ENCODE assay signal across 21 cellular contexts in genomic region chr12:4210158-4210557, GRCh38.
"Had no signal": no experiment of that assay in that cellular context is flagged by ENCODE, and none has a peak within 500 bp of the region (broad histone marks: within the 10 kb centered on the region; RNA-seq: fewer than 3 reads in every experiment).

No MANE protein-coding gene starts in this region.

- DNase-seq: colonic mucosa; dermis blood vessel endothelial cell; effector memory CD4-positive, alpha-beta T cell; foreskin keratinocyte; heart left ventricle; left colon; left ventricle myocardium superior; lower lobe of right lung; natural killer cell; psoas muscle; right cardiac atrium; sigmoid colon; spleen; stimulated activated naive B cell treated with anti-CD40 and anti-IgM and Interleukin-4, amounts not matched to agents 10 μg/mL and 1 μg/mL and 100 μg/mL, for 72 hours; upper lobe of left lung had no signal

- H3K4me3 ChIP-seq: colonic mucosa, esophagus muscularis mucosa, gastroesophageal sphincter, heart left ventricle, hepatocyte, lower lobe of right lung, psoas muscle, sigmoid colon, skin epidermis, spleen, thoracic aorta, tibial nerve, upper lobe of left lung had no signal

- H3K27ac ChIP-seq: colonic mucosa, esophagus muscularis mucosa, foreskin keratinocyte, gastroesophageal sphincter, heart left ventricle, hepatocyte, lower lobe of right lung, psoas muscle, sigmoid colon, skin epidermis, thoracic aorta, tibial nerve, upper lobe of left lung had no signal

- ATAC-seq: foreskin keratinocyte; gastroesophageal sphincter; heart left ventricle; left colon; left ventricle myocardium superior; lower lobe of right lung; natural killer cell; psoas muscle; right cardiac atrium; stimulated activated naive B cell treated with anti-CD40 and anti-IgM and Interleukin-4, amounts not matched to agents 10 μg/mL and 1 μg/mL and 100 μg/mL, for 72 hours had no signal

- H3K9me3 ChIP-seq: colonic mucosa, esophagus muscularis mucosa, gastroesophageal sphincter, heart left ventricle, lower lobe of right lung, psoas muscle, sigmoid colon, spleen, thoracic aorta, tibial nerve, upper lobe of left lung had no signal

- H3K4me1 ChIP-seq: colonic mucosa, esophagus muscularis mucosa, foreskin keratinocyte, gastroesophageal sphincter, psoas muscle, sigmoid colon, tibial nerve, upper lobe of left lung had no signal

- H3K36me3 ChIP-seq: colonic mucosa, esophagus muscularis mucosa, gastroesophageal sphincter, heart left ventricle, lower lobe of right lung, sigmoid colon, spleen, thoracic aorta, tibial nerve, upper lobe of left lung had no signal

- H3K27me3 ChIP-seq: colonic mucosa, upper lobe of left lung had no signal
